In the genomic region with DNA sequence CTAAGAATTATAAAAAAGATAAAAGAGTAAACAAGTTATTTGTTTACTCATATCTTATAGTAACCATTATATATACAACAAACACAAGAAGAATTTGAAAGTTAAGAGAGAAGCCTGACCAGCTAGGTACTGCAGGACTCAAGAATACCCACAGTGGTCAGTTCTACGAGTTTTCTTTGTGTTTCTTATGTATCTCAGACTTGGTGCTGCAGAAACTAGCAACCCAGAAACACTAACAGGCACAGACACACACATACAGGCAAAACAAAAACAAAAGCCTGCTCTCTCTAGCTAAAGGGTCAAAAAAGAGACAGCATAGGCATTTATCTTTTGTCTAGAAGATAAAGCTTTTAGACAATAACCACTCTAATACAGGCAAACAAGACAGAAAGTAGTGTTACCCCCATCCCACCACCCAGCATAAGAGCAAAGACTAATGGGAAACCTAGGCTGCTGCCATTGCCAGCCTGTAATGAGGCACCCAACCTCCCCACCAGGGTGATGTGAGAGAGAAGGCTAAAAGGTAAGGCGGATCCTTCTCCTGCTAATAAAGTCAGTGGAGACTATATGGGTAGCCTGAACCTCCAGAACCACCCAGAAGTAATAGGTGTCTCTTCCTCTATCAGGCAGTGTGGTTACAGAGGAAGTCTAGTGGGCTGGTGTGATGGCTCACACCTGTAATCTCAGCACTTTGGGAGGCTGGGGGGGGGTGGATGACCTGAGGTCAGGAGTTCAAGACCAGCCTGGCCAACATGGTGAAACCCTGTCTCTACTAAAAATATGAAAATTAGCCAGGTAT, we compare ENCODE assay signal across 1 cellular context.
TF ChIP-seq lines count a peak whose summit lies in the region.

No MANE protein-coding gene starts in this region.

TF ChIP-seq in GM23338, 12 proteins besides CTCF, POLR2A, EP300 and RAD21 (continued from another document):
- TF ChIP-seq, protein P1, sequence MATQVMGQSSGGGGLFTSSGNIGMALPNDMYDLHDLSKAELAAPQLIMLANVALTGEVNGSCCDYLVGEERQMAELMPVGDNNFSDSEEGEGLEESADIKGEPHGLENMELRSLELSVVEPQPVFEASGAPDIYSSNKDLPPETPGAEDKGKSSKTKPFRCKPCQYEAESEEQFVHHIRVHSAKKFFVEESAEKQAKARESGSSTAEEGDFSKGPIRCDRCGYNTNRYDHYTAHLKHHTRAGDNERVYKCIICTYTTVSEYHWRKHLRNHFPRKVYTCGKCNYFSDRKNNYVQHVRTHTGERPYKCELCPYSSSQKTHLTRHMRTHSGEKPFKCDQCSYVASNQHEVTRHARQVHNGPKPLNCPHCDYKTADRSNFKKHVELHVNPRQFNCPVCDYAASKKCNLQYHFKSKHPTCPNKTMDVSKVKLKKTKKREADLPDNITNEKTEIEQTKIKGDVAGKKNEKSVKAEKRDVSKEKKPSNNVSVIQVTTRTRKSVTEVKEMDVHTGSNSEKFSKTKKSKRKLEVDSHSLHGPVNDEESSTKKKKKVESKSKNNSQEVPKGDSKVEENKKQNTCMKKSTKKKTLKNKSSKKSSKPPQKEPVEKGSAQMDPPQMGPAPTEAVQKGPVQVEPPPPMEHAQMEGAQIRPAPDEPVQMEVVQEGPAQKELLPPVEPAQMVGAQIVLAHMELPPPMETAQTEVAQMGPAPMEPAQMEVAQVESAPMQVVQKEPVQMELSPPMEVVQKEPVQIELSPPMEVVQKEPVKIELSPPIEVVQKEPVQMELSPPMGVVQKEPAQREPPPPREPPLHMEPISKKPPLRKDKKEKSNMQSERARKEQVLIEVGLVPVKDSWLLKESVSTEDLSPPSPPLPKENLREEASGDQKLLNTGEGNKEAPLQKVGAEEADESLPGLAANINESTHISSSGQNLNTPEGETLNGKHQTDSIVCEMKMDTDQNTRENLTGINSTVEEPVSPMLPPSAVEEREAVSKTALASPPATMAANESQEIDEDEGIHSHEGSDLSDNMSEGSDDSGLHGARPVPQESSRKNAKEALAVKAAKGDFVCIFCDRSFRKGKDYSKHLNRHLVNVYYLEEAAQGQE (IDR thresholded peaks at IDR 0.05; ENCODE audit: unreplicated experiment) = no peak
- no peak for TF ChIP-seq CREB1 (CRISPR knock-in tag; IDR thresholded peaks at IDR 0.05; ENCODE audit: low read depth)
- no peak for TF ChIP-seq NANOG (IDR thresholded peaks at IDR 0.05; ENCODE audit: borderline replicate concordance)
- no peak for TF ChIP-seq EZH2phosphoT487 (IDR thresholded peaks at IDR 0.05; ENCODE audit: unreplicated experiment)
- TF ChIP-seq ZNF114 (CRISPR knock-in tag; IDR thresholded peaks at IDR 0.05) = no peak
- no peak for TF ChIP-seq POLR2AphosphoS5 (IDR thresholded peaks at IDR 0.05; ENCODE audit: low read depth)
- TF ChIP-seq STAT1 (IDR thresholded peaks at IDR 0.05; ENCODE audit: unreplicated experiment) = no peak
- no peak for TF ChIP-seq EZH2 (IDR thresholded peaks at IDR 0.05; ENCODE audit: low read depth, unreplicated experiment)
- TF ChIP-seq, protein P2, sequence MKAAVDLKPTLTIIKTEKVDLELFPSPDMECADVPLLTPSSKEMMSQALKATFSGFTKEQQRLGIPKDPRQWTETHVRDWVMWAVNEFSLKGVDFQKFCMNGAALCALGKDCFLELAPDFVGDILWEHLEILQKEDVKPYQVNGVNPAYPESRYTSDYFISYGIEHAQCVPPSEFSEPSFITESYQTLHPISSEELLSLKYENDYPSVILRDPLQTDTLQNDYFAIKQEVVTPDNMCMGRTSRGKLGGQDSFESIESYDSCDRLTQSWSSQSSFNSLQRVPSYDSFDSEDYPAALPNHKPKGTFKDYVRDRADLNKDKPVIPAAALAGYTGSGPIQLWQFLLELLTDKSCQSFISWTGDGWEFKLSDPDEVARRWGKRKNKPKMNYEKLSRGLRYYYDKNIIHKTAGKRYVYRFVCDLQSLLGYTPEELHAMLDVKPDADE (IDR thresholded peaks at IDR 0.05) = no peak
- TF ChIP-seq ZNF331 (CRISPR knock-in tag; IDR thresholded peaks at IDR 0.05; ENCODE audit: low read depth) = no peak
